In the genomic region with DNA sequence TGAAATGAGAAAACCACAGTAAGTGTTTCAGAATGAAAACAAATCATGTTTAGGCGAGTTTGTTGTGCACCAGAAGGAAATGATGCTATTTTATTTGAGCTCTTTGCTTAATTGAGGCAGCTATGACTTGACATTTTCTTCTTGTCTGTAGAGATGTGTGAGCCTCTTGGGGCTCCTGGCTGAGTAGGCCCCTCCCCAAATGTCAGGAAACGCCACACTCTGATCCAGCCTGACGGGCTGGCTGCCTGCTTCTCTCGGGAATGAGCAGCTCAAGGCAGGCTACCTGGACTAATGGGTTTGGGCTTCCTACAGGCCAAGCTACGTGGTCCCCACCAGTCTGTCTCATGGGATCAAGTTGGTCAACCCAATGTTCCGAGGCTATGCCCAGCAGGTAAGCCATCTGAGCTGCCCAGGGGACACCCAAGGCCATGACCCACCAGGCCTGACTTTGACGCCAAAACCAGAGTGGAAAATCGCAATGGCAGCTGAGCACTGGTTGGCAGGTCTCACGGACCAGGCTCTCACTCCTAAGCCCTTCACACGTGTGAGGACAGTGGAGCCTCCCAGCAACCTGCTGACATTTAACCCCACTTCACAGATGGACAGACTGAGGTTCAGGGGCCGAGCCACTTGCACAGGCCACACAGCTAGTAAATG, we compare ENCODE assay signal across 17 cellular contexts. TPM values are rescaled to one million over a fixed set of nuclear protein-coding genes. Genes with fewer than 3 reads are reported as not detected.
DNase-seq lines count a peak whose midpoint lies in the region; ATAC-seq, FAIRE-seq and TF ChIP-seq lines count a peak whose summit lies in the region.
"Had no signal": no experiment of that assay in that cellular context is flagged by ENCODE, and none has a peak within 500 bp of the region (broad histone marks: within the 10 kb centered on the region; RNA-seq: fewer than 3 reads in every experiment).

No MANE protein-coding gene starts in this region.

- no peaks in the 10 kb centered on the region for H3K79me2 ChIP-seq in H1 (ENCODE audit: control insufficient read depth in 1 of 2, insufficient read depth in 2 of 2, low read length in 2 of 2)
- no peaks in the 10 kb centered on the region for H3K79me2 ChIP-seq in smooth muscle cell (ENCODE audit: low read depth)

- H3K23me2 ChIP-seq in H1 (ENCODE audit: low read depth, low read length) = no peaks in the 10 kb centered on the region

- H3K9me3 Mint-ChIP-seq in stimulated activated naive CD8-positive, alpha-beta T cell treated with anti-CD3 and anti-CD28 coated beads, Interleukin-15, Interleukin-2, amounts not matched to agents 100 ng/mL and 50 ng/mL, for 24 hours = no peaks in the 10 kb centered on the region
- no peaks in the 10 kb centered on the region for H3K9me3 Mint-ChIP-seq in activated B cell treated with CpG ODN at 0.5 μM for 24 hours
- H3K9me3 Mint-ChIP-seq: neural crest cell had no signal

- H3K23ac ChIP-seq in H1 (ENCODE audit: insufficient read length) = no peak overlapping the region

- no peak for TF ChIP-seq RAD21 in H1 (IDR thresholded peaks at IDR 0.05 in 1 of 2, conservative IDR thresholded peaks at IDR 0.05 in 1 of 2; ENCODE audit: low read depth in 2 of 2, low read length in 2 of 2)

- no peaks in the 10 kb centered on the region for H4K20me1 ChIP-seq in H1 (replicated peaks in 1 of 2; ENCODE audit: control insufficient read depth in 1 of 2, insufficient read depth in 2 of 2, low read length in 2 of 2)
- no peaks in the 10 kb centered on the region for H4K20me1 ChIP-seq in smooth muscle cell (ENCODE audit: low read depth)

- CTCF ChIA-PET in activated B cell treated with CpG ODN at 0.5 μM for 24 hours (lab: Charles Lee) (no interaction called here), H1 (lab: Charles Lee; ENCODE audit: partially characterized antibody) (interaction anchor here (0.6 to 1.6 kb wide), 4 partner anchors 10 to 589 kb away, joined by 3 to 4 read pairs (median 4); no protein-coding TSS in a partner anchor)

- DNase-seq in stimulated activated naive CD8-positive, alpha-beta T cell treated with anti-CD3 and anti-CD28 coated beads, Interleukin-15, Interleukin-2, amounts not matched to agents 100 U/mL and 50 U/mL, for 24 hours = no peak
- DNase-seq in activated B cell treated with CpG ODN at 0.5 μM for 24 hours = no peak
- DNase-seq in H1 (ENCODE audit: low read depth in 1 of 2, low spot score in 2 of 2) = no peak
- DNase-seq in smooth muscle cell (lab: John Stamatoyannopoulos, UW; ENCODE audit: unreplicated experiment) = no peak
- DNase-seq in NOMO-1 treated with dmso at 0.1 percent for 144 hours (lab: John Stamatoyannopoulos, UW; ENCODE audit: unreplicated experiment) = no peak
- no peak for DNase-seq in small intestine
- no peak for DNase-seq in cardiac septum (ENCODE audit: low spot score)
- DNase-seq: activated CD4-positive, alpha-beta T cell treated with anti-CD3 and anti-CD28 coated beads, Interleukin-2, amount 50 U/mL, for 48 hours; esophagus squamous epithelium; glutamatergic neuron; NCI-H526; SJCRH30; T1000 had no signal

- TF ChIP-seq CTCF in activated B cell treated with CpG ODN at 0.5 μM for 24 hours (IDR thresholded peaks at IDR 0.05) (no peak), H1 (IDR thresholded peaks at IDR 0.05; ENCODE audit: control extremely low read depth in 1 of 3, insufficient read depth in 1 of 3, low read depth in 1 of 3, low read length in 3 of 3) (no peak), smooth muscle cell (IDR thresholded peaks at IDR 0.05; ENCODE audit: borderline replicate concordance, insufficient read depth, poor library complexity, severe bottlenecking) (no peak)

- peak overlapping the region; percentile 26 for H3K4me3 Mint-ChIP-seq in stimulated activated naive CD8-positive, alpha-beta T cell treated with anti-CD3 and anti-CD28 coated beads, Interleukin-15, Interleukin-2, amounts not matched to agents 100 ng/mL and 50 ng/mL, for 24 hours
- no peak overlapping the region for H3K4me3 Mint-ChIP-seq in activated B cell treated with CpG ODN at 0.5 μM for 24 hours
- H3K4me3 Mint-ChIP-seq: neural crest cell had no signal

- H3K4ac ChIP-seq in H1 (replicated peaks; ENCODE audit: insufficient read length, low read depth, low read length) = no peak overlapping the region

- H3K9ac ChIP-seq in H1 (replicated peaks in 1 of 4; ENCODE audit: extremely low read depth in 1 of 4, low read depth in 3 of 4, low read length in 3 of 4) (no peak overlapping the region), smooth muscle cell (ENCODE audit: low read depth) (no peak overlapping the region)

- no peak overlapping the region for H4K91ac ChIP-seq in H1 (replicated peaks; ENCODE audit: insufficient read length, low read length)

- H3K4me2 ChIP-seq in H1 (ENCODE audit: insufficient read depth in 1 of 2, low read depth in 2 of 2, low read length in 2 of 2) (no peak overlapping the region), smooth muscle cell (no peak overlapping the region)

- no peak for TF ChIP-seq POLR2A in H1 (IDR thresholded peaks at IDR 0.05; ENCODE audit: control extremely low read depth in 1 of 2, low read depth in 2 of 2, low read length in 2 of 2)

- H4K5ac ChIP-seq in H1 (ENCODE audit: insufficient read length, low read depth, low read length) = no peak overlapping the region

- H2BK5ac ChIP-seq in H1 (ENCODE audit: low read depth, low read length) = no peak overlapping the region

- H3K9me3 ChIP-seq in H1 (ENCODE audit: insufficient read depth in 2 of 2, low read depth in 1 of 2, low read length in 1 of 2) (no peaks in the 10 kb centered on the region), smooth muscle cell (replicated peaks; ENCODE audit: low read depth) (no peaks in the 10 kb centered on the region), small intestine (ENCODE audit: control insufficient read depth, low read depth) (no peaks in the 10 kb centered on the region)
- H3K9me3 ChIP-seq: breast epithelium, esophagus squamous epithelium, SJCRH30 had no signal

- no peak overlapping the region for H3K18ac ChIP-seq in H1 (ENCODE audit: extremely low read depth, low read length)

- no peaks in the 10 kb centered on the region for H3K79me1 ChIP-seq in H1 (ENCODE audit: low read depth, low read length)

- H2BK15ac ChIP-seq in H1 (ENCODE audit: low read length) = no peak overlapping the region

- H2AFZ ChIP-seq in H1 (ENCODE audit: low read length) (no peak overlapping the region), smooth muscle cell (ENCODE audit: low read depth) (no peak overlapping the region)

- H4K8ac ChIP-seq in H1 (ENCODE audit: extremely low read depth, insufficient read depth, low read length) = peak overlapping the region; percentile 25; the same call in 1 of the 2 replicates

- peak overlapping the region; percentile 81 for H3K27ac Mint-ChIP-seq in stimulated activated naive CD8-positive, alpha-beta T cell treated with anti-CD3 and anti-CD28 coated beads, Interleukin-15, Interleukin-2, amounts not matched to agents 100 ng/mL and 50 ng/mL, for 24 hours
- peak overlapping the region; percentile 41 for H3K27ac Mint-ChIP-seq in activated B cell treated with CpG ODN at 0.5 μM for 24 hours

- no peak for ATAC-seq in stimulated activated naive CD8-positive, alpha-beta T cell treated with anti-CD3 and anti-CD28 coated beads, Interleukin-15, Interleukin-2, amounts not matched to agents 100 U/mL and 50 U/mL, for 24 hours
- ATAC-seq in activated B cell treated with CpG ODN at 0.5 μM for 24 hours (ENCODE audit: low read depth) = no peak

- H3K27me3 Mint-ChIP-seq in stimulated activated naive CD8-positive, alpha-beta T cell treated with anti-CD3 and anti-CD28 coated beads, Interleukin-15, Interleukin-2, amounts not matched to agents 100 ng/mL and 50 ng/mL, for 24 hours = no peaks in the 10 kb centered on the region
- H3K27me3 Mint-ChIP-seq in activated B cell treated with CpG ODN at 0.5 μM for 24 hours = no peaks in the 10 kb centered on the region

- peaks cover 48% of the 10 kb centered on the region for H3K36me3 Mint-ChIP-seq in stimulated activated naive CD8-positive, alpha-beta T cell treated with anti-CD3 and anti-CD28 coated beads, Interleukin-15, Interleukin-2, amounts not matched to agents 100 ng/mL and 50 ng/mL, for 24 hours (ENCODE audit: low read depth)
- peaks cover 49% of the 10 kb centered on the region for H3K36me3 Mint-ChIP-seq in activated B cell treated with CpG ODN at 0.5 μM for 24 hours (ENCODE audit: low read depth)

- no peak overlapping the region for H2BK20ac ChIP-seq in H1 (ENCODE audit: low read length)

- H2BK120ac ChIP-seq in H1 (replicated peaks; ENCODE audit: low read depth, low read length) = no peak overlapping the region

- FAIRE-seq in H1 (lab: Jason Lieb, UNC) (no peak), small intestine (lab: Jason Lieb, UNC) (no peak)

- H3K4me3 ChIP-seq in H1 (ENCODE audit: extremely low read depth in 1 of 4, insufficient read depth in 2 of 4, low read depth in 3 of 4, low read length in 4 of 4) = no peak overlapping the region
- no peak overlapping the region for H3K4me3 ChIP-seq in smooth muscle cell
- H3K4me3 ChIP-seq in small intestine (ENCODE audit: low read depth in 1 of 2, low read length in 2 of 2) = no peak overlapping the region
- H3K4me3 ChIP-seq: breast epithelium, dorsolateral prefrontal cortex, esophagus squamous epithelium, SJCRH30 had no signal

- POLR2A ChIA-PET in activated B cell treated with CpG ODN at 0.5 μM for 24 hours (lab: Charles Lee) = interaction anchor here (0.6 to 0.7 kb wide), 2 partner anchors 169 to 181 kb away, joined by 3 to 5 read pairs; no protein-coding TSS in a partner anchor
- POLR2A ChIA-PET in H1 (lab: Charles Lee; ENCODE audit: partially characterized antibody) = interaction anchor here (1.2 kb wide), 1 partner anchor 10 kb away, joined by 3 read pairs; no protein-coding TSS in a partner anchor

- peaks cover 90% of the 10 kb centered on the region for H3K4me1 Mint-ChIP-seq in stimulated activated naive CD8-positive, alpha-beta T cell treated with anti-CD3 and anti-CD28 coated beads, Interleukin-15, Interleukin-2, amounts not matched to agents 100 ng/mL and 50 ng/mL, for 24 hours (ENCODE audit: low read depth)
- H3K4me1 Mint-ChIP-seq in activated B cell treated with CpG ODN at 0.5 μM for 24 hours = peaks cover 22% of the 10 kb centered on the region

- H2BK12ac ChIP-seq in H1 (ENCODE audit: low read depth, low read length) = no peak overlapping the region

- WGBS in H1 (ENCODE audit: extremely low coverage in 1 of 2, insufficient coverage in 1 of 2, insufficient read length in 1 of 2, insufficient replicate concordance in 2 of 2, low coverage in 1 of 2, low lambda C conversion rate in 2 of 2, missing lambda C conversion rate in 1 of 2), 2 experiments = 68% methylated on average over 11 of the region's 11 CpGs; no CpG with 5 or more reads in 1 of the 2 experiments
- WGBS in smooth muscle cell (ENCODE audit: low lambda C conversion rate) = 67% methylated on average over 11 of the region's 11 CpGs
- 58 to 75% (median 67%) methylated on average over 11 of the region's 11 CpGs for WGBS in small intestine, 3 donors

- TF ChIP-seq EP300 in H1 (IDR thresholded peaks at IDR 0.05; ENCODE audit: borderline replicate concordance in 1 of 2, low read depth in 2 of 2, low read length in 2 of 2) = no peak

- intact Hi-C loops in activated B cell treated with CpG ODN at 0.5 μM for 24 hours (cut with micrococcal nuclease) (no loop called here), cardiac septum (cut with DNase I) (no loop called here)

- no peak overlapping the region for H2AK5ac ChIP-seq in H1 (ENCODE audit: low read depth, low read length)

- H3F3A ChIP-seq in smooth muscle cell (ENCODE audit: low read depth) = no peaks in the 10 kb centered on the region

- H3K27ac ChIP-seq in H1 (ENCODE audit: low read depth, low read length) = no peak overlapping the region
- H3K27ac ChIP-seq in smooth muscle cell (ENCODE audit: low read depth) = no peak overlapping the region
- no peak overlapping the region for H3K27ac ChIP-seq in small intestine (ENCODE audit: low read depth in 1 of 2, low read length in 1 of 2)
- H3K27ac ChIP-seq: breast epithelium, esophagus squamous epithelium, SJCRH30 had no signal

- no peaks in the 10 kb centered on the region for H3K4me1 ChIP-seq in H1 (replicated peaks in 1 of 4; ENCODE audit: control insufficient read depth in 3 of 4, insufficient read depth in 4 of 4, low read length in 3 of 4)
- H3K4me1 ChIP-seq in smooth muscle cell (ENCODE audit: low read depth) = no peaks in the 10 kb centered on the region
- H3K4me1 ChIP-seq in small intestine (ENCODE audit: control insufficient read depth in 2 of 2, insufficient read depth in 1 of 2, low read depth in 1 of 2, low read length in 1 of 2) = no peaks in the 10 kb centered on the region
- H3K4me1 ChIP-seq: breast epithelium, esophagus squamous epithelium had no signal

- no peak overlapping the region for H3K14ac ChIP-seq in H1 (ENCODE audit: insufficient read length)

- no peak overlapping the region for H3K56ac ChIP-seq in H1 (replicated peaks; ENCODE audit: insufficient read length, low read depth, low read length)

- peaks cover 0 to 6% (median 0%) of the 10 kb centered on the region in 4 experiments; a peak in 3 of 8 replicates for H3K36me3 ChIP-seq in H1 (ENCODE audit: control insufficient read depth in 2 of 4, insufficient read depth in 4 of 4, low read length in 3 of 4)
- no peaks in the 10 kb centered on the region for H3K36me3 ChIP-seq in smooth muscle cell (ENCODE audit: low read depth)
- H3K36me3 ChIP-seq in small intestine (ENCODE audit: control insufficient read depth in 2 of 2, insufficient read depth in 2 of 2, low read length in 2 of 2) = peaks cover 4 to 9% of the 10 kb centered on the region in 2 donors
- H3K36me3 ChIP-seq: breast epithelium had no signal

- H3K27me3 ChIP-seq in H1 (replicated peaks in 1 of 4; ENCODE audit: control insufficient read depth in 3 of 4, extremely low read depth in 1 of 4, insufficient read depth in 3 of 4, low read length in 3 of 4) (no peaks in the 10 kb centered on the region), smooth muscle cell (ENCODE audit: low read depth) (no peaks in the 10 kb centered on the region), small intestine (ENCODE audit: control insufficient read depth in 2 of 2, insufficient read depth in 2 of 2, low read length in 2 of 2) (no peaks in the 10 kb centered on the region)
- H3K27me3 ChIP-seq: breast epithelium, dorsolateral prefrontal cortex, esophagus squamous epithelium, SJCRH30 had no signal

RNA-seq across cellular contexts. Expression of gene USP20, which starts 29.9 kb away (rescaled TPM):
- 28.1 and 31.6 TPM in 2 replicates for total RNA-seq in activated B cell treated with CpG ODN at 0.5 μM for 24 hours
- total RNA-seq in H1 (2021; fragmentation: NEBNext Ultra II Directional; extraction: Animal tissue kit (Norgen Biotek cat#: 25700)) = 13.4 and 17.9 TPM in 2 replicates
- 23.0 and 35.0 TPM in 2 replicates for polyA plus RNA-seq in H1 (2011; rRNA removed)
- polyA plus RNA-seq in H1 (2011; cell fraction: cytosol; rRNA removed) = 19.8 TPM
- 91.3 TPM for polyA plus RNA-seq in H1 (2011; cell fraction: nucleus; rRNA removed)
- 14.6 to 23.3 TPM (median 18.9 TPM) in 4 replicates for polyA plus RNA-seq in H1 (2012, experiment 1 of 2)
- 11.5 TPM for polyA plus RNA-seq in H1 (2012, experiment 2 of 2)
- polyA plus RNA-seq in H1 (2013, experiment 1 of 2) = 7.0 TPM
- 5.9 TPM for polyA plus RNA-seq in H1 (2013, experiment 2 of 2)
- polyA minus RNA-seq in H1 (2011; rRNA and poly(A)+ RNA removed) = 12.4 and 12.7 TPM in 2 replicates
- 15.6 TPM for polyA minus RNA-seq in H1 (2011; cell fraction: cytosol; rRNA and poly(A)+ RNA removed)
- 11.1 TPM for polyA minus RNA-seq in H1 (2011; cell fraction: nucleus; rRNA and poly(A)+ RNA removed)
- total RNA-seq in smooth muscle cell = 14.6 and 22.3 TPM in 2 replicates
- 29.7 and 35.7 TPM in 2 replicates for polyA plus RNA-seq in smooth muscle cell
- 10 to 100 TPM; 16.9 to 47.0 (median 23.9) TPM for polyA plus RNA-seq in small intestine
- total RNA-seq in cardiac septum = 16.0 TPM

RNA-seq across cellular contexts. Expression of gene C9orf78, which starts 30.0 kb away (rescaled TPM):
- 34.1 and 42.7 TPM in 2 replicates for total RNA-seq in activated B cell treated with CpG ODN at 0.5 μM for 24 hours
- 40.6 and 47.7 TPM in 2 replicates for total RNA-seq in H1 (2021; fragmentation: NEBNext Ultra II Directional; extraction: Animal tissue kit (Norgen Biotek cat#: 25700))
- 16.7 and 17.4 TPM in 2 replicates for polyA plus RNA-seq in H1 (2011; rRNA removed)
- 41.3 TPM for polyA plus RNA-seq in H1 (2011; cell fraction: cytosol; rRNA removed)
- 7.4 TPM for polyA plus RNA-seq in H1 (2011; cell fraction: nucleus; rRNA removed)
- polyA plus RNA-seq in H1 (2012, experiment 1 of 2) = 50.4 to 64.0 TPM (median 54.5 TPM) in 4 replicates
- polyA plus RNA-seq in H1 (2012, experiment 2 of 2) = 10.5 TPM
- 32.3 TPM for polyA plus RNA-seq in H1 (2013, experiment 1 of 2)
- polyA plus RNA-seq in H1 (2013, experiment 2 of 2) = 35.3 TPM
- polyA minus RNA-seq in H1 (2011; rRNA and poly(A)+ RNA removed) = 5.0 and 8.7 TPM in 2 replicates
- 17.6 TPM for polyA minus RNA-seq in H1 (2011; cell fraction: cytosol; rRNA and poly(A)+ RNA removed)
- 6.8 TPM for polyA minus RNA-seq in H1 (2011; cell fraction: nucleus; rRNA and poly(A)+ RNA removed)
- total RNA-seq in smooth muscle cell = 38.0 and 42.3 TPM in 2 replicates
- polyA plus RNA-seq in smooth muscle cell = 53.8 and 78.0 TPM in 2 replicates
- polyA plus RNA-seq in small intestine = 10 to 100 TPM; 58.3 to 62.6 (median 60.5) TPM
- total RNA-seq in cardiac septum = 30.7 TPM

RNA-seq across cellular contexts. Expression of gene TOR1A, which starts 41.2 kb away (rescaled TPM):
- 28.5 and 29.5 TPM in 2 replicates for total RNA-seq in activated B cell treated with CpG ODN at 0.5 μM for 24 hours
- 32.7 and 37.6 TPM in 2 replicates for total RNA-seq in H1 (2021; fragmentation: NEBNext Ultra II Directional; extraction: Animal tissue kit (Norgen Biotek cat#: 25700))
- 46.6 and 46.7 TPM in 2 replicates for polyA plus RNA-seq in H1 (2011; rRNA removed)
- 52.9 TPM for polyA plus RNA-seq in H1 (2011; cell fraction: cytosol; rRNA removed)
- 30.3 TPM for polyA plus RNA-seq in H1 (2011; cell fraction: nucleus; rRNA removed)
- 36.1 to 37.5 TPM (median 36.5 TPM) in 4 replicates for polyA plus RNA-seq in H1 (2012, experiment 1 of 2)
- 39.5 TPM for polyA plus RNA-seq in H1 (2012, experiment 2 of 2)
- 52.1 TPM for polyA plus RNA-seq in H1 (2013, experiment 1 of 2)
- polyA plus RNA-seq in H1 (2013, experiment 2 of 2) = 59.4 TPM
- polyA minus RNA-seq in H1 (2011; rRNA and poly(A)+ RNA removed) = 44.0 and 50.0 TPM in 2 replicates
- 25.8 TPM for polyA minus RNA-seq in H1 (2011; cell fraction: cytosol; rRNA and poly(A)+ RNA removed)
- polyA minus RNA-seq in H1 (2011; cell fraction: nucleus; rRNA and poly(A)+ RNA removed) = 24.8 TPM
- total RNA-seq in smooth muscle cell = 38.8 and 46.1 TPM in 2 replicates
- polyA plus RNA-seq in smooth muscle cell = 38.5 and 43.1 TPM in 2 replicates
- polyA plus RNA-seq in small intestine = 10 to 100 TPM; 16.3 to 29.4 (median 16.8) TPM
- 14.0 TPM for total RNA-seq in cardiac septum
